1 cellular context compared by ENCODE assay signal in the genomic region with DNA sequence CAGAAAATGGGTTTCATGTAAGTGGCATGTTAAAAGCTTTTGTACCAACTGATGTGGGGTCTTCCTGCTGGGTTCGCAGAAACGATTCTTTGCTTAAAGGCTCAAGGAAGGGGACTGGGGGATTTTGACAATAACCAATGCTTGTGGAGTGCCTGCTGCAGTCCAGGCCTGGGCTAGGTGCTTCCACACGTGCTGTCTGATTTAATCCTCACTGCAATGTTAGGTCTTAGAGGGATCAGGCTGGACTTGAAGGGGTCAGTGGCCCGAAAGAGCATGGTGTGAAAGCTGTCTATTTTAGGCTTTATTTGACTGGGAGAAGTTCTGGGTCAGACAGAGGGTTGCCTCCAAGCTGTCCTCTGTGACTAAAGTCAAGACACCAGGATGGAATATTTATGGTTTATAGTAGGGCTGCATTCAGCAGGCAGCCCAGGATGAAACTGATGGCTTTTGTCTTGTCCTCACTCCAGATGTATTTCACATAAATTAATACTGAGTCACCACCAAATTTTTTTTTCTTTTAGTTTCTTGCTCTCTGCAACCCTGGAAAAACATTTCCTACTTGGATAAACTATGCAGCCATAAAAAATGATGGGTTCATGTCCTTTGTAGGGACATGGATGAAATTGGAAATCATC.
TF ChIP-seq lines count a peak whose summit lies in the region.

No MANE protein-coding gene starts in this region.

TF ChIP-seq in SK-N-SH, 30 proteins besides CTCF, POLR2A, EP300 and RAD21:
- peak; percentile 42; the same call in 1 of the 2 replicates for TF ChIP-seq FOSL2 (IDR thresholded peaks at IDR 0.05; ENCODE audit: borderline replicate concordance, low read depth)
- TF ChIP-seq ZBTB33 (IDR thresholded peaks at IDR 0.05; ENCODE audit: borderline replicate concordance, low read depth), result no peak
- peak; percentile 63 for TF ChIP-seq PBX3 (IDR thresholded peaks at IDR 0.05)
- no peak for TF ChIP-seq GABPA (IDR thresholded peaks at IDR 0.05; ENCODE audit: low read depth)
- peak; percentile 61 for TF ChIP-seq TCF12 (IDR thresholded peaks at IDR 0.05)
- peak; percentile 57 for TF ChIP-seq JUND (IDR thresholded peaks at IDR 0.05)
- TF ChIP-seq RXRA (IDR thresholded peaks at IDR 0.05; ENCODE audit: borderline replicate concordance, low read depth), result peak; percentile 31; the same call in 1 of the 2 replicates
- TF ChIP-seq ELF1 (IDR thresholded peaks at IDR 0.05), result no peak
